In the genomic region with DNA sequence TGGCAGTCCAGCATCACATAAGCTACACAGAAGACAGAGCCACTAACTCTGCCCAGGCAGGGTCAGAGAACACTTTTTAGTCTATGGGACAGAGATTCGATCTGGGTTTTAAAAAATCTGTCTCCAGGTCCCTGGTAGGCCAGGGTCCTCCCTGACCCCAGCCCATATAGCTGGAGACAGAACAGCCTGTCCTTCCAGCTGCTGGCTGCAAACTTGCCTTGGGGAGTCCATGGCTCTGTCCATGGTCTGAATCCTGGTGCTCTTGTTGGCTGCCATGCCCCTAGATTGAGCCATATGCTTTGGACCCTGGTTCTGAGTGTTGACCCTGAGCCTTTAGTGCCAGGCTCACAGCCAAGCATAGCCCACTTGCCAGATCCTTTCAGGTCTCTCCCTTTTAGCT, we compare ENCODE assay signal across 19 cellular contexts. TPM values are rescaled to one million over a fixed set of nuclear protein-coding genes. Genes with fewer than 3 reads are reported as not detected.
DNase-seq lines count a peak whose midpoint lies in the region; ATAC-seq and TF ChIP-seq lines count a peak whose summit lies in the region.
"Had no signal": no experiment of that assay in that cellular context is flagged by ENCODE, and none has a peak within 500 bp of the region (broad histone marks: within the 10 kb centered on the region; RNA-seq: fewer than 3 reads in every experiment).

No MANE protein-coding gene starts in this region.

- H3K9me3 Mint-ChIP-seq in endodermal cell = peaks cover 18% of the 10 kb centered on the region
- peaks cover 10% of the 10 kb centered on the region for H3K9me3 Mint-ChIP-seq in activated T-helper 2 cell treated with anti-CD3 and anti-CD28 coated beads, Interferon-gamma antibody, Interleukin-2, Interleukin-4, amounts not matched to agents 10 μg/mL and 5 μg/mL and 100 μg/mL, durations not matched to agents 14 hours and 24 hours and 36 hours
- peaks cover 3% of the 10 kb centered on the region for H3K9me3 Mint-ChIP-seq in activated CD8-positive, alpha-beta memory T cell treated with anti-CD3 and anti-CD28 coated beads, Interleukin-2, amount 10 ng/mL, durations not matched to agents 7 days and 5 days (ENCODE audit: low read depth)
- H3K9me3 Mint-ChIP-seq: CD4-positive, alpha-beta T cell had no signal

- H3K4me2 ChIP-seq in HCT116 (ENCODE audit: low read length) (no peak overlapping the region), mesenchymal stem cell (ENCODE audit: low read length, poor library complexity, severe bottlenecking) (no peak overlapping the region)

- intact Hi-C loops in HCT116 (cut with micrococcal nuclease) = no loop called here
- intact Hi-C loops in activated T-helper 2 cell treated with anti-CD3 and anti-CD28 coated beads, Interferon-gamma antibody, Interleukin-2, Interleukin-4, amounts not matched to agents 10 μg/mL and 5 μg/mL and 100 μg/mL, durations not matched to agents 14 hours and 24 hours and 36 hours (cut with micrococcal nuclease) = no loop called here

- H3K9ac ChIP-seq in HCT116 (ENCODE audit: low read length) = no peak overlapping the region
- H3K9ac ChIP-seq in endodermal cell (ENCODE audit: extremely low read depth, low read length, poor library complexity, severe bottlenecking) = no peak overlapping the region
- H3K9ac ChIP-seq in mesenchymal stem cell (ENCODE audit: low read length) = no peak overlapping the region

- H3K4me1 Mint-ChIP-seq in endodermal cell = no peaks in the 10 kb centered on the region
- no peaks in the 10 kb centered on the region for H3K4me1 Mint-ChIP-seq in activated T-helper 2 cell treated with anti-CD3 and anti-CD28 coated beads, Interferon-gamma antibody, Interleukin-2, Interleukin-4, amounts not matched to agents 10 μg/mL and 5 μg/mL and 100 μg/mL, durations not matched to agents 14 hours and 24 hours and 36 hours (ENCODE audit: low read depth)
- H3K4me1 Mint-ChIP-seq in activated CD8-positive, alpha-beta memory T cell treated with anti-CD3 and anti-CD28 coated beads, Interleukin-2, amount 10 ng/mL, durations not matched to agents 7 days and 5 days = no peaks in the 10 kb centered on the region
- H3K4me1 Mint-ChIP-seq: B cell had no signal

- DNase-seq in HCT116 (ENCODE audit: low read depth, low spot score) (no peak), endodermal cell (peak; percentile 52), mesenchymal stem cell (peak; percentile 6), NCI-H2029 (lab: John Stamatoyannopoulos, UW) (no peak)
- DNase-seq in activated T-helper 2 cell treated with anti-CD3 and anti-CD28 coated beads, Interferon-gamma antibody, Interleukin-2, Interleukin-4, amounts not matched to agents 10 μg/mL and 5 μg/mL and 100 μg/mL, durations not matched to agents 14 hours and 24 hours and 36 hours (ENCODE audit: low spot score) = no peak
- no peak for DNase-seq in activated CD8-positive, alpha-beta memory T cell treated with anti-CD3 and anti-CD28 coated beads, Interleukin-2, amount 10 ng/mL, durations not matched to agents 7 days and 5 days
- DNase-seq: Calu3; CD4-positive, alpha-beta T cell; DMS53; H7; NCI-H1092; NCI-H226; NCI-H69; NK-92 treated with Interleukin-12 subunit alpha and Interleukin-12 subunit beta, amount 100 ng/mL, for 24 hours; RPMI8226 had no signal

- H3K23ac ChIP-seq in mesenchymal stem cell (ENCODE audit: low read length in 2 of 2) = no peak overlapping the region

- no peak for TF ChIP-seq POLR2A in HCT116 (IDR thresholded peaks at IDR 0.05; ENCODE audit: borderline replicate concordance, extremely low read depth, insufficient read depth, insufficient read length)

- H3K4ac ChIP-seq in mesenchymal stem cell (ENCODE audit: low read depth in 1 of 2, low read length in 2 of 2) = no peak overlapping the region

- H3K4me3 ChIP-seq in HCT116 (replicated peaks in 1 of 2; ENCODE audit: low read depth in 1 of 2, low read length in 2 of 2) = no peak overlapping the region
- no peak overlapping the region for H3K4me3 ChIP-seq in endodermal cell (ENCODE audit: low read length)
- H3K4me3 ChIP-seq in mesenchymal stem cell (ENCODE audit: insufficient read depth in 1 of 2, low read depth in 1 of 2, low read length in 2 of 2) = no peak overlapping the region

- no peak for TF ChIP-seq CTCF in HCT116 (IDR thresholded peaks at IDR 0.05 in 2 of 3, conservative IDR thresholded peaks at IDR 0.05 in 1 of 3; ENCODE audit: borderline replicate concordance in 1 of 3, insufficient read depth in 1 of 3, low read depth in 2 of 3, low read length in 2 of 3)
- no peak for TF ChIP-seq CTCF in endodermal cell (conservative IDR thresholded peaks at IDR 0.05)

- H3K36me3 Mint-ChIP-seq in endodermal cell (ENCODE audit: low read depth) = no peaks in the 10 kb centered on the region
- H3K36me3 Mint-ChIP-seq in activated T-helper 2 cell treated with anti-CD3 and anti-CD28 coated beads, Interferon-gamma antibody, Interleukin-2, Interleukin-4, amounts not matched to agents 10 μg/mL and 5 μg/mL and 100 μg/mL, durations not matched to agents 14 hours and 24 hours and 36 hours (ENCODE audit: low read depth) = no peaks in the 10 kb centered on the region
- H3K36me3 Mint-ChIP-seq in activated CD8-positive, alpha-beta memory T cell treated with anti-CD3 and anti-CD28 coated beads, Interleukin-2, amount 10 ng/mL, durations not matched to agents 7 days and 5 days = peaks cover 3% of the 10 kb centered on the region

- H2BK120ac ChIP-seq in mesenchymal stem cell (ENCODE audit: low read depth, low read length) = no peak overlapping the region

- ATAC-seq in HCT116 = no peak
- ATAC-seq in activated CD8-positive, alpha-beta memory T cell treated with anti-CD3 and anti-CD28 coated beads, Interleukin-2, amount 10 ng/mL, durations not matched to agents 7 days and 5 days = no peak

- H3K27ac ChIP-seq in HCT116 (ENCODE audit: low read depth, low read length) (no peak overlapping the region), endodermal cell (ENCODE audit: low read depth, low read length) (no peak overlapping the region), mesenchymal stem cell (ENCODE audit: low read length, poor library complexity, severe bottlenecking) (no peak overlapping the region)
- H3K27ac ChIP-seq: HL-60 had no signal

- no peak overlapping the region for H2BK5ac ChIP-seq in mesenchymal stem cell (ENCODE audit: low read depth, low read length, poor library complexity, severe bottlenecking)

- TF ChIP-seq RAD21 in HCT116 (IDR thresholded peaks at IDR 0.05; ENCODE audit: low read depth) = no peak

- no peak overlapping the region for H2BK12ac ChIP-seq in mesenchymal stem cell (ENCODE audit: low read length in 2 of 2)

- H3K4me1 ChIP-seq in HCT116 (ENCODE audit: control insufficient read depth in 1 of 2, insufficient read depth in 2 of 2, low read length in 2 of 2) (peaks cover 0 to 5% of the 10 kb centered on the region in 2 experiments; a peak in 1 of 4 replicates), endodermal cell (ENCODE audit: control insufficient read depth, insufficient read depth, low read length) (no peaks in the 10 kb centered on the region), mesenchymal stem cell (ENCODE audit: control insufficient read depth, insufficient read depth, low read depth, low read length) (peaks cover 2% of the 10 kb centered on the region)

- H3K27ac Mint-ChIP-seq in endodermal cell = no peak overlapping the region
- no peak overlapping the region for H3K27ac Mint-ChIP-seq in activated T-helper 2 cell treated with anti-CD3 and anti-CD28 coated beads, Interferon-gamma antibody, Interleukin-2, Interleukin-4, amounts not matched to agents 10 μg/mL and 5 μg/mL and 100 μg/mL, durations not matched to agents 14 hours and 24 hours and 36 hours
- H3K27ac Mint-ChIP-seq in activated CD8-positive, alpha-beta memory T cell treated with anti-CD3 and anti-CD28 coated beads, Interleukin-2, amount 10 ng/mL, durations not matched to agents 7 days and 5 days = no peak overlapping the region
- H3K27ac Mint-ChIP-seq: B cell; CD4-positive, alpha-beta T cell had no signal

- no peak overlapping the region for H3K14ac ChIP-seq in mesenchymal stem cell (ENCODE audit: low read length in 2 of 2)

- H3K27me3 ChIP-seq in HCT116 (ENCODE audit: insufficient read depth, low read length) = no peaks in the 10 kb centered on the region
- no peaks in the 10 kb centered on the region for H3K27me3 ChIP-seq in endodermal cell (ENCODE audit: control insufficient read depth, insufficient read depth, low read length, poor library complexity, severe bottlenecking)
- H3K27me3 ChIP-seq in mesenchymal stem cell (ENCODE audit: control insufficient read depth in 1 of 2, insufficient read depth in 1 of 2, low read length in 2 of 2) = peaks cover 0 to 8% of the 10 kb centered on the region in 2 experiments

- H3K9me3 ChIP-seq in HCT116 (ENCODE audit: control insufficient read depth in 1 of 2, insufficient read depth in 1 of 2, low read depth in 1 of 2, low read length in 2 of 2) (peaks cover 7 to 11% of the 10 kb centered on the region in 2 experiments; a peak in 3 of 4 replicates), endodermal cell (ENCODE audit: control insufficient read depth, low read length) (peaks cover 11% of the 10 kb centered on the region), mesenchymal stem cell (ENCODE audit: control insufficient read depth, low read length) (no peaks in the 10 kb centered on the region)

- no peaks in the 10 kb centered on the region for H3K27me3 Mint-ChIP-seq in endodermal cell (ENCODE audit: insufficient read depth)
- H3K27me3 Mint-ChIP-seq in activated T-helper 2 cell treated with anti-CD3 and anti-CD28 coated beads, Interferon-gamma antibody, Interleukin-2, Interleukin-4, amounts not matched to agents 10 μg/mL and 5 μg/mL and 100 μg/mL, durations not matched to agents 14 hours and 24 hours and 36 hours (ENCODE audit: low read depth) = no peaks in the 10 kb centered on the region
- H3K27me3 Mint-ChIP-seq in activated CD8-positive, alpha-beta memory T cell treated with anti-CD3 and anti-CD28 coated beads, Interleukin-2, amount 10 ng/mL, durations not matched to agents 7 days and 5 days = peaks cover 7% of the 10 kb centered on the region
- H3K27me3 Mint-ChIP-seq: B cell; CD4-positive, alpha-beta T cell had no signal

- no peak overlapping the region for H4K8ac ChIP-seq in mesenchymal stem cell (ENCODE audit: low read length)

- no peak overlapping the region for H3K18ac ChIP-seq in mesenchymal stem cell (ENCODE audit: low read depth in 1 of 2, low read length in 2 of 2)

- RAD21 ChIA-PET in HCT116 (lab: Charles Lee; ENCODE audit: low non-redundant PET in 1 of 2, low total read pairs in 2 of 2, uncharacterized antibody in 2 of 2, unreplicated experiment in 2 of 2) = no interaction called here

- no peaks in the 10 kb centered on the region for H3K79me1 ChIP-seq in mesenchymal stem cell (replicated peaks; ENCODE audit: low read length, poor library complexity, severe bottlenecking)

- 78 to 100% methylated on average over 1 of the region's 1 CpG for WGBS in endodermal cell (ENCODE audit: insufficient coverage in 1 of 2, insufficient read length in 1 of 2), 2 experiments
- 62% methylated on average over 1 of the region's 1 CpG for WGBS in mesenchymal stem cell

- no peaks in the 10 kb centered on the region for H3K79me2 ChIP-seq in HCT116 (ENCODE audit: insufficient read depth, low read length)

- CTCF ChIA-PET in HCT116 (lab: Charles Lee) = no interaction called here
- CTCF ChIA-PET in activated CD8-positive, alpha-beta memory T cell treated with anti-CD3 and anti-CD28 coated beads, Interleukin-2, amount 10 ng/mL, durations not matched to agents 7 days and 5 days (lab: Charles Lee) = no interaction called here

- H3K36me3 ChIP-seq in HCT116 (ENCODE audit: control insufficient read depth in 1 of 2, insufficient read depth in 2 of 2, low read length in 2 of 2) = no peaks in the 10 kb centered on the region
- no peaks in the 10 kb centered on the region for H3K36me3 ChIP-seq in endodermal cell (ENCODE audit: control insufficient read depth, insufficient read depth, low read length)
- H3K36me3 ChIP-seq in mesenchymal stem cell (ENCODE audit: control insufficient read depth in 1 of 2, insufficient read depth in 2 of 2, low read depth in 1 of 2, low read length in 2 of 2) = no peaks in the 10 kb centered on the region

- no peak overlapping the region for H2AFZ ChIP-seq in HCT116 (ENCODE audit: low read depth, low read length, poor library complexity, severe bottlenecking)
- H2AFZ ChIP-seq in mesenchymal stem cell (ENCODE audit: low read depth, low read length) = no peak overlapping the region

- no peak overlapping the region for H2AK5ac ChIP-seq in mesenchymal stem cell (ENCODE audit: low read length, severe bottlenecking)

- no peaks in the 10 kb centered on the region for H3K9me2 ChIP-seq in HCT116 (ENCODE audit: insufficient read depth)

- no TSS peak for BruUV-seq in HCT116 (replicated peaks; lab: Mats Ljungman, UMichigan)

- H4K20me1 ChIP-seq in HCT116 (ENCODE audit: insufficient read depth) = no peaks in the 10 kb centered on the region

- POLR2A ChIA-PET in HCT116 (lab: Charles Lee) = no interaction called here

- H4K91ac ChIP-seq in mesenchymal stem cell (ENCODE audit: low read length) = no peak overlapping the region

- no peak overlapping the region for H2BK15ac ChIP-seq in mesenchymal stem cell (ENCODE audit: low read depth, poor library complexity, severe bottlenecking)

- no peak overlapping the region for H3K4me3 Mint-ChIP-seq in endodermal cell
- H3K4me3 Mint-ChIP-seq in activated T-helper 2 cell treated with anti-CD3 and anti-CD28 coated beads, Interferon-gamma antibody, Interleukin-2, Interleukin-4, amounts not matched to agents 10 μg/mL and 5 μg/mL and 100 μg/mL, durations not matched to agents 14 hours and 24 hours and 36 hours (ENCODE audit: low read depth) = no peak overlapping the region
- H3K4me3 Mint-ChIP-seq in activated CD8-positive, alpha-beta memory T cell treated with anti-CD3 and anti-CD28 coated beads, Interleukin-2, amount 10 ng/mL, durations not matched to agents 7 days and 5 days = no peak overlapping the region
- H3K4me3 Mint-ChIP-seq: B cell; CD4-positive, alpha-beta T cell had no signal

RNA-seq across cellular contexts. Expression of a gene that starts 13.3 kb away (rescaled TPM):
- 3.4 TPM for total RNA-seq in HCT116 (2021; ENCODE audit: unreplicated experiment)
- 3.3 and 3.6 TPM in 2 replicates for polyA plus RNA-seq in HCT116 (2012)
- polyA plus RNA-seq in PFSK-1 (2012; ENCODE audit: insufficient read length, low read depth) = 5.2 TPM
- 1 to 10 TPM; 6.7 to 9.4 TPM for total RNA-seq in endodermal cell
- polyA plus RNA-seq in endodermal cell (2013, experiment 1 of 2) = 5.6 TPM
- polyA plus RNA-seq in endodermal cell (2013, experiment 2 of 2) = 4.8 TPM
- 1.1 TPM for polyA plus RNA-seq in mesenchymal stem cell (2013, experiment 1 of 2)
- polyA plus RNA-seq in mesenchymal stem cell (2013, experiment 2 of 2) = 1.1 TPM
- 5.3 and 5.7 TPM in 2 replicates for total RNA-seq in activated T-helper 2 cell treated with anti-CD3 and anti-CD28 coated beads, Interferon-gamma antibody, Interleukin-2, Interleukin-4, amounts not matched to agents 10 μg/mL and 5 μg/mL and 100 μg/mL, durations not matched to agents 14 hours and 24 hours and 36 hours
- total RNA-seq in activated CD8-positive, alpha-beta memory T cell treated with anti-CD3 and anti-CD28 coated beads, Interleukin-2, amount 10 ng/mL, durations not matched to agents 7 days and 5 days = 1 to 10 TPM in 1 of 2 experiments, under 1 TPM in 1; 0.82 to 2.5 TPM

RNA-seq across cellular contexts. Expression of a gene that starts 39.5 kb away (rescaled TPM):
- total RNA-seq in HCT116 (2021; ENCODE audit: unreplicated experiment) = not detected
- not detected in 2 replicates for polyA plus RNA-seq in HCT116 (2012)
- 3.7 TPM for polyA plus RNA-seq in PFSK-1 (2012; ENCODE audit: insufficient read length, low read depth)
- 1 to 10 TPM; 3.6 to 9.0 TPM for total RNA-seq in endodermal cell
- 1.0 TPM for polyA plus RNA-seq in endodermal cell (2013, experiment 1 of 2)
- polyA plus RNA-seq in endodermal cell (2013, experiment 2 of 2) = 1.1 TPM
- 0.50 TPM for polyA plus RNA-seq in mesenchymal stem cell (2013, experiment 1 of 2)
- 0.51 TPM for polyA plus RNA-seq in mesenchymal stem cell (2013, experiment 2 of 2)
- total RNA-seq in activated T-helper 2 cell treated with anti-CD3 and anti-CD28 coated beads, Interferon-gamma antibody, Interleukin-2, Interleukin-4, amounts not matched to agents 10 μg/mL and 5 μg/mL and 100 μg/mL, durations not matched to agents 14 hours and 24 hours and 36 hours = not detected in 2 replicates
- total RNA-seq in activated CD8-positive, alpha-beta memory T cell treated with anti-CD3 and anti-CD28 coated beads, Interleukin-2, amount 10 ng/mL, durations not matched to agents 7 days and 5 days = under 1 TPM in 1 of 2 experiments, not detected in 1; 0.16 TPM
- total RNA-seq: B cell, OCI-LY7 had no signal

Comparison
In these comparisons a context has a peak if more than half of its experiments do, and no peak if none do; other contexts are left out.
1. DNase-seq: peak in endodermal cell (single experiment) and mesenchymal stem cell (single experiment); none in HCT116 (single experiment), NCI-H2029 (single experiment), activated T-helper 2 cell treated with anti-CD3 and anti-CD28 coated beads, Interferon-gamma antibody, Interleukin-2, Interleukin-4, amounts not matched to agents 10 μg/mL and 5 μg/mL and 100 μg/mL, durations not matched to agents 14 hours and 24 hours and 36 hours (single experiment) and activated CD8-positive, alpha-beta memory T cell treated with anti-CD3 and anti-CD28 coated beads, Interleukin-2, amount 10 ng/mL, durations not matched to agents 7 days and 5 days (single experiment).